In the genomic region with DNA sequence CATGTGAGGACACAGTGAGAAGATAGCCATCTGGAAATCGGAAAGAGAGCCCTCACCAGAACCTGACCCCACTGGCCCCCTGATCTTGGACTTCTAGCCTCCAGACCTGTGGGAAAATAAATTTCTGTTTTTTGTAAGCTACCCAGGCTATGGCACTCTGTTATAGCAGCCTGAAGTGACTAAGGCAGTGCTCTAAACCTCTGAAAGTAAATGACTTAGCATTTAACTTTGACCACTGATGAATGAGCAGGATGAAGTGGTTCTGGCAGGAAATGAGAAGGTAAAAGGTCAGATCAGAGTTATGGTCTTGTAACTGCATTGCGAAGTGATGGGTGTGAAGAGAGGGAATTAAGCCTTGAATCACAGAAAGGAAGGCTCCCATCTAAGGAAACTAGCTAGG, we compare ENCODE assay signal across 8 cellular contexts. TPM values are rescaled to one million over a fixed set of nuclear protein-coding genes. Genes with fewer than 3 reads are reported as not detected.
DNase-seq lines count a peak whose midpoint lies in the region; ATAC-seq, FAIRE-seq and TF ChIP-seq lines count a peak whose summit lies in the region.

No MANE protein-coding gene starts in this region.

- DNase-seq in activated naive CD8-positive, alpha-beta T cell treated with anti-CD3 and anti-CD28 coated beads, Interleukin-2, amount 10 ng/mL, durations not matched to agents 7 days and 5 days = no peak
- no peak for DNase-seq in activated naive CD8-positive, alpha-beta T cell treated with anti-CD3 and anti-CD28 coated beads for 36 hours
- DNase-seq in bronchial epithelial cell (ENCODE audit: low read depth) (peak; percentile 65), type B pancreatic cell (ENCODE audit: extremely low spot score, unreplicated experiment) (no peak), activated gamma-delta T cell (lab: John Stamatoyannopoulos, UW) (no peak), activated gamma-delta T cell treated with Interleukin-2 at 50 U/mL for 16 hours (no peak)
- DNase-seq in activated naive CD4-positive, alpha-beta T cell treated with anti-CD3 and anti-CD28 coated beads for 36 hours = no peak

- ATAC-seq in activated naive CD8-positive, alpha-beta T cell treated with anti-CD3 and anti-CD28 coated beads, Interleukin-2, amount 10 ng/mL, durations not matched to agents 7 days and 5 days (ENCODE audit: low read depth) = peak; percentile 56
- ATAC-seq in HG03442 (IDR thresholded peaks at IDR 0.05; ENCODE audit: unreplicated experiment) = peak; percentile 59

- no peak overlapping the region for H3K4me3 Mint-ChIP-seq in activated naive CD8-positive, alpha-beta T cell treated with anti-CD3 and anti-CD28 coated beads, Interleukin-2, amount 10 ng/mL, durations not matched to agents 7 days and 5 days
- no peak overlapping the region for H3K4me3 Mint-ChIP-seq in activated naive CD8-positive, alpha-beta T cell treated with anti-CD3 and anti-CD28 coated beads for 36 hours
- peak overlapping the region; percentile 28 for H3K4me3 Mint-ChIP-seq in type B pancreatic cell
- H3K4me3 Mint-ChIP-seq in activated naive CD4-positive, alpha-beta T cell treated with anti-CD3 and anti-CD28 coated beads for 36 hours = no peak overlapping the region

- CTCF ChIA-PET in activated naive CD4-positive, alpha-beta T cell treated with anti-CD3 and anti-CD28 coated beads for 36 hours (lab: Charles Lee) = no interaction called here

- POLR2A ChIA-PET in activated naive CD8-positive, alpha-beta T cell treated with anti-CD3 and anti-CD28 coated beads, Interleukin-2, amount 10 ng/mL, durations not matched to agents 7 days and 5 days (lab: Charles Lee) = no interaction called here

- no peaks in the 10 kb centered on the region for H3K27me3 ChIP-seq in bronchial epithelial cell (ENCODE audit: control insufficient read depth, insufficient read depth, low read length)

- TF ChIP-seq CTCF in bronchial epithelial cell (IDR thresholded peaks at IDR 0.05; ENCODE audit: insufficient read depth, low read length, severe bottlenecking) (no peak), type B pancreatic cell (conservative IDR thresholded peaks at IDR 0.05) (no peak)

- no peak overlapping the region for H3K4me3 ChIP-seq in bronchial epithelial cell (ENCODE audit: low read depth, low read length)

- FAIRE-seq in bronchial epithelial cell (lab: Jason Lieb, UNC) = no peak

- H3K27ac Mint-ChIP-seq in activated naive CD8-positive, alpha-beta T cell treated with anti-CD3 and anti-CD28 coated beads, Interleukin-2, amount 10 ng/mL, durations not matched to agents 7 days and 5 days = no peak overlapping the region
- no peak overlapping the region for H3K27ac Mint-ChIP-seq in activated naive CD8-positive, alpha-beta T cell treated with anti-CD3 and anti-CD28 coated beads for 36 hours
- H3K27ac Mint-ChIP-seq in type B pancreatic cell = peak overlapping the region; percentile 95
- no peak overlapping the region for H3K27ac Mint-ChIP-seq in activated naive CD4-positive, alpha-beta T cell treated with anti-CD3 and anti-CD28 coated beads for 36 hours

- H3K9me3 Mint-ChIP-seq in activated naive CD8-positive, alpha-beta T cell treated with anti-CD3 and anti-CD28 coated beads, Interleukin-2, amount 10 ng/mL, durations not matched to agents 7 days and 5 days = peaks cover 1% of the 10 kb centered on the region
- no peaks in the 10 kb centered on the region for H3K9me3 Mint-ChIP-seq in activated naive CD8-positive, alpha-beta T cell treated with anti-CD3 and anti-CD28 coated beads for 36 hours
- H3K9me3 Mint-ChIP-seq in type B pancreatic cell = no peaks in the 10 kb centered on the region
- no peaks in the 10 kb centered on the region for H3K9me3 Mint-ChIP-seq in activated naive CD4-positive, alpha-beta T cell treated with anti-CD3 and anti-CD28 coated beads for 36 hours

- H3K27me3 Mint-ChIP-seq in activated naive CD8-positive, alpha-beta T cell treated with anti-CD3 and anti-CD28 coated beads, Interleukin-2, amount 10 ng/mL, durations not matched to agents 7 days and 5 days = peaks cover 3% of the 10 kb centered on the region
- no peaks in the 10 kb centered on the region for H3K27me3 Mint-ChIP-seq in activated naive CD8-positive, alpha-beta T cell treated with anti-CD3 and anti-CD28 coated beads for 36 hours
- H3K27me3 Mint-ChIP-seq in type B pancreatic cell = no peaks in the 10 kb centered on the region
- H3K27me3 Mint-ChIP-seq in activated naive CD4-positive, alpha-beta T cell treated with anti-CD3 and anti-CD28 coated beads for 36 hours (ENCODE audit: low read depth) = no peaks in the 10 kb centered on the region

- no peaks in the 10 kb centered on the region for H3K36me3 Mint-ChIP-seq in activated naive CD8-positive, alpha-beta T cell treated with anti-CD3 and anti-CD28 coated beads, Interleukin-2, amount 10 ng/mL, durations not matched to agents 7 days and 5 days
- no peaks in the 10 kb centered on the region for H3K36me3 Mint-ChIP-seq in activated naive CD8-positive, alpha-beta T cell treated with anti-CD3 and anti-CD28 coated beads for 36 hours
- peaks cover 4% of the 10 kb centered on the region for H3K36me3 Mint-ChIP-seq in type B pancreatic cell
- H3K36me3 Mint-ChIP-seq in activated naive CD4-positive, alpha-beta T cell treated with anti-CD3 and anti-CD28 coated beads for 36 hours (ENCODE audit: low read depth) = peaks cover 1% of the 10 kb centered on the region

- intact Hi-C loops in activated naive CD4-positive, alpha-beta T cell treated with anti-CD3 and anti-CD28 coated beads for 36 hours (cut with micrococcal nuclease) = no loop called here

- peaks cover 24% of the 10 kb centered on the region for H3K4me1 Mint-ChIP-seq in activated naive CD8-positive, alpha-beta T cell treated with anti-CD3 and anti-CD28 coated beads, Interleukin-2, amount 10 ng/mL, durations not matched to agents 7 days and 5 days
- H3K4me1 Mint-ChIP-seq in activated naive CD8-positive, alpha-beta T cell treated with anti-CD3 and anti-CD28 coated beads for 36 hours = peaks cover 13% of the 10 kb centered on the region
- peaks cover 14% of the 10 kb centered on the region for H3K4me1 Mint-ChIP-seq in type B pancreatic cell (ENCODE audit: unreplicated experiment)
- H3K4me1 Mint-ChIP-seq in activated naive CD4-positive, alpha-beta T cell treated with anti-CD3 and anti-CD28 coated beads for 36 hours (ENCODE audit: low read depth) = peaks cover 3% of the 10 kb centered on the region

- H3K36me3 ChIP-seq in bronchial epithelial cell (ENCODE audit: control insufficient read depth, insufficient read depth, low read length) = no peaks in the 10 kb centered on the region

RNA-seq across cellular contexts. Expression of gene GPAT3, which starts 17.0 kb away (rescaled TPM):
- total RNA-seq in activated naive CD8-positive, alpha-beta T cell treated with anti-CD3 and anti-CD28 coated beads, Interleukin-2, amount 10 ng/mL, durations not matched to agents 7 days and 5 days = 1 to 10 TPM; 3.1 to 3.4 TPM
- 1 to 10 TPM; 2.5 to 2.8 TPM for total RNA-seq in activated naive CD8-positive, alpha-beta T cell treated with anti-CD3 and anti-CD28 coated beads for 36 hours
- total RNA-seq in bronchial epithelial cell (4.5 and 13.7 TPM in 2 replicates), type B pancreatic cell (ENCODE audit: low replicate concordance) (11.3 and 53.7 TPM in 2 replicates)
- total RNA-seq in activated naive CD4-positive, alpha-beta T cell treated with anti-CD3 and anti-CD28 coated beads for 36 hours = 1 to 10 TPM; 2.0 to 3.1 TPM
